13 cellular contexts compared by ENCODE assay signal in the genomic region with DNA sequence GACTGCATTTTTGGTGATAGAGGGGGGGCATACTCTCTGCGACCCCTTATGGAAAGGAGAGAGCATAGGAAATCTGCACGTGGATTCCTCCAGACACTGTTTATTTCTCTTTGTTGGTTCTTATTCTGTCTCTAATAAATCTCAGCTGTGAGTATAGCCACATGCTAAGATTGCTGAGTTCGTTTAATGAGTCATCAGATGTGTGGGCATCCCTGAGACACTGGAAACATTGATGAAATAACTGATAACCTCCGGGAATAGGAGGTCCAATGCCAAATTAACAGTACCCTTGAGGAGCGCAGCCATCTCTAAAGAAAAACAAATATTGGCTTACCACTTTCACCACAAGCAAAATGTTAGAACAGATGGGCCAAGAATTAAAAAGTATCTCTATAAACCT.
"Had no signal": no experiment of that assay in that cellular context is flagged by ENCODE, and none has a peak within 500 bp of the region (broad histone marks: within the 10 kb centered on the region; RNA-seq: fewer than 3 reads in every experiment).

No MANE protein-coding gene starts in this region.

- H3K27me3 ChIP-seq: brain microvascular endothelial cell, foreskin keratinocyte, heart right ventricle, ovary, testis had no signal

- H3K4me3 ChIP-seq: heart right ventricle, ovary, testis had no signal

- H3K27ac ChIP-seq: brain microvascular endothelial cell, foreskin keratinocyte, heart right ventricle, ovary, testis had no signal

- H3K36me3 ChIP-seq: brain microvascular endothelial cell, heart right ventricle, ovary had no signal

- DNase-seq: activated naive CD4-positive, alpha-beta T cell treated with anti-CD3 and anti-CD28 coated beads, Interleukin-2, amount 50 U/mL, for 16 hours; brain microvascular endothelial cell; cerebellar nuclear complex; endodermal cell; erythroblast; foreskin keratinocyte; heart right ventricle; left ventricle myocardium superior; mesendoderm; ovary; stimulated activated CD4-positive, alpha-beta T cell treated with anti-CD3 and anti-CD28 coated beads, Interleukin-4, amount 100 ng/mL, for 1 hour; testis had no signal

- ATAC-seq: activated CD4-positive, CD25-positive, alpha-beta regulatory T cell treated with anti-CD3 and anti-CD28 coated beads, Interleukin-2, amount 50 U/mL, for 24 hours; foreskin keratinocyte; heart right ventricle; left ventricle myocardium superior had no signal

- H3K4me1 ChIP-seq: foreskin keratinocyte, heart right ventricle, testis had no signal

- H3K9me3 ChIP-seq: heart right ventricle, ovary, testis had no signal
